ENCODE assay signal across 1 cellular context in genomic region chr6:125842091-125842626, GRCh38.
A peak's percentile ranks its signal among the peaks of the same experiment; 100 is the strongest.
TF ChIP-seq lines count a peak whose summit lies in the region.

No MANE protein-coding gene starts in this region.

TF ChIP-seq in HEK293, 187 proteins besides CTCF, POLR2A, EP300 and RAD21:
- TF ChIP-seq PRDM6 (tag by site-specific recombination; IDR thresholded peaks at IDR 0.05): peak; percentile 65
- no peak for TF ChIP-seq ZNF555 (tag by site-specific recombination; conservative IDR thresholded peaks at IDR 0.05)
